Comparison of ENCODE assay signal across 6 cellular contexts in genomic region chr6:46774736-46775135, GRCh38. TPM values are rescaled to one million over a fixed set of nuclear protein-coding genes. Genes with fewer than 3 reads are reported as not detected.
"Had no signal": no experiment of that assay in that cellular context is flagged by ENCODE, and none has a peak within 500 bp of the region (broad histone marks: within the 10 kb centered on the region; RNA-seq: fewer than 3 reads in every experiment).

No MANE protein-coding gene starts in this region.

RNA-seq across cellular contexts. Expression of gene MEP1A, which starts 18.5 kb away (rescaled TPM):
- total RNA-seq: H7, HFFc6, HT1080 had no signal
- polyA plus RNA-seq: IgD-negative memory B cell had no signal

RNA-seq across cellular contexts. Expression of gene ANKRD66, which starts 28.0 kb away (rescaled TPM):
- total RNA-seq: H4, H7, HepG2, HFFc6, HT1080 had no signal
- polyA plus RNA-seq: HepG2, IgD-negative memory B cell had no signal

RNA-seq across cellular contexts. Expression of gene PLA2G7, which starts 39.6 kb away (rescaled TPM):
- total RNA-seq: H4, HepG2, HFFc6, HT1080 had no signal
- polyA plus RNA-seq: HepG2, IgD-negative memory B cell had no signal
